Comparison of ENCODE assay signal across 37 cellular contexts in the genomic region with DNA sequence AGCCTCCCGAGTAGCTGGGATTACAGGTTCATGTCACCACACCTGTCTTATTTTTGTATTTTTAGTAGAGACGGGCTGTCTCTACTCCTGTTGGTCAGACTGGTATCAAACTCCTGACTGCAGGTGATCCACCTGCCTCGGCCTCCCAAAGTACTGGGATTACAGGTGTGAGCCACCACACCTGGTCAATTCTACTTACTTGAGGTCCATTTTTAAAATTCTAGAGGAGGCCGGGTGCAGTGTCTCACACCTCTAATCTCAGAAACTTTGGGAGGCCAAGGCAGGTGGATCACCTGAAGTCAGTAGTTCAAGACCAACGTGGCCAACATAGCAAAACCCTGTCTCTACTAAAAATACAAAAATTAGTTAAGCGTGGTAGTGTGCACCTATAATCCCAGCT. TPM values are rescaled to one million over a fixed set of nuclear protein-coding genes. Genes with fewer than 3 reads are reported as not detected.
"Had no signal": no experiment of that assay in that cellular context is flagged by ENCODE, and none has a peak within 500 bp of the region (broad histone marks: within the 10 kb centered on the region; RNA-seq: fewer than 3 reads in every experiment).

No MANE protein-coding gene starts in this region.

- H3K36me3 ChIP-seq: MG63 had no signal

- H3K27me3 ChIP-seq: MG63 had no signal

- H3K9me3 ChIP-seq: MG63 had no signal

- H3K27ac ChIP-seq: KMS-11 had no signal

- H3K4me2 ChIP-seq: KMS-11 had no signal

- H3K4me3 ChIP-seq: MG63 had no signal

- H3K9ac ChIP-seq: KMS-11 had no signal

- DNase-seq: Karpas-422, Kasumi-1, MG63, MM.1S, MV-4-11, NCI-H1048, NCI-H1092, NCI-H1092 treated with DMSO at 0.1 percent for 48 hours, NCI-H1105, NCI-H1105 treated with DMSO at 0.1 percent for 48 hours, NCI-H1417, NCI-H1417 treated with DMSO at 0.1 percent for 48 hours, NCI-H1436, NCI-H1436 treated with DMSO at 0.1 percent for 48 hours, NCI-H146, NCI-H1694, NCI-H1694 treated with DMSO at 0.1 percent for 48 hours, NCI-H187, NCI-H187 treated with DMSO at 0.1 percent for 48 hours, NCI-H1930, NCI-H2029, NCI-H2029 treated with DMSO at 0.1 percent for 48 hours, NCI-H2081, NCI-H2081 treated with DMSO at 0.1 percent for 48 hours, NCI-H2107, NCI-H2171, NCI-H2171 treated with DMSO at 0.1 percent for 48 hours, NCI-H2227 treated with DMSO at 0.1 percent for 48 hours, NCI-H226, NCI-H345, NCI-H446, NCI-H446 treated with DMSO at 0.1 percent for 48 hours, NCI-H510A, NCI-H510A treated with DMSO at 0.1 percent for 48 hours had no signal

RNA-seq across cellular contexts. Expression of a gene that starts 7.8 kb away (rescaled TPM):
- total RNA-seq: LHCN-M2, MCF 10A had no signal
